Comparison of ENCODE assay signal across 8 cellular contexts in the genomic region with DNA sequence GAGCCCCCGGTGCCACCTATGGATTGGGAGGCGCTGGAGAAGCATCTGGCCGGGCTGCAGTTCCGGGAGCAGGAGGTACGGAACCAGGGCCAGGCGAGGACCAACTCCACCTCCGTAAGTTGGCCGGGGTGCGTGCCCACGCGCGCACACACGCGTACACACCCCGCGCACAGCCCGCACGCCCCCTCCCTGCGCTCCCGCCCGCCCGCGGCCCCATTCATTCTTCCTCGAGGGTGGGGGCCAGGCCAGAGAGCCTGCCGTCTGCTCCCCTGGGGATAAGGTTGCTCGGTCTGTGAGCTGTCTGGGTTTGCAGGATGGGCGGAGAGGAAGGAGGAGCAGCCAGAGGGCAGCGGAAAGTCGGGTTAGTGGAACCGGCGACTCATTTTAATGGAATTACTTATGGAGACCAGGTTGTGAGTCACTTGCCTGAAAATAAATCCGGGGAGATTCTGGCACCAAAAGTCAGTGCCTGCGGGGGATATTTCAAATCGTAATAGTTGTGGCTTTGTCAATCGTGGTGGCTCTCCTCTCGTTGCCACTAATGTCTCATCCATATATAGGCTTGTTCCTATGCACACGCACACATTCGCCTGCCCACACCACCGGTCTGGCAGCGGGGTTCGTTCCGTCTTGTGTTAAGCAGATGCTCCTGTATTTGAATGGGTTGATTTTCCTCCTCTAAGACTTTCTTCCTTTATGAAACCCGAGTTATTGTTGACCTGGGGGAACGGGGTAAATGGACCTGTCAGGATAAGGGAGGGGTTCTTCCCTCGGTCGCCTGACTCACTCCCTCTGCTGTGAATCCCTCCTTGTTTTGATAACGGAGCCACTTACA.
DNase-seq lines count a peak whose midpoint lies in the region; ATAC-seq, FAIRE-seq and TF ChIP-seq lines count a peak whose summit lies in the region.

No MANE protein-coding gene starts in this region.

- ATAC-seq in Panc1: peak; percentile 64

- H3K36me3 ChIP-seq in Panc1 (ENCODE audit: control insufficient read depth, insufficient read depth, low read length) (no peaks in the 10 kb centered on the region), kidney (ENCODE audit: control insufficient read depth in 1 of 2, insufficient read depth in 2 of 2, low read length in 2 of 2) (no peaks in the 10 kb centered on the region)

- peak in 12 of 14 donors; percentile 37 to 79 (median 57) for DNase-seq in C1 segment of cervical spinal cord (lab: John Stamatoyannopoulos, UW)
- peak; percentile 69 for DNase-seq in HEK293T (ENCODE audit: extremely low spot score)
- DNase-seq in Panc1 (ENCODE audit: low read depth, low spot score): peak; percentile 85
- DNase-seq in choroid plexus epithelial cell (ENCODE audit: low read depth): peak; percentile 97
- DNase-seq in kidney: peak; percentile 93
- no peak for DNase-seq in NCI-H128 (lab: John Stamatoyannopoulos, UW; ENCODE audit: unreplicated experiment)
- DNase-seq in stimulated activated naive CD4-positive, alpha-beta T cell treated with Interleukin-2 at 50 U/mL for 16 hours (lab: John Stamatoyannopoulos, UW): no peak

- H3K9me3 ChIP-seq in Panc1 (ENCODE audit: control insufficient read depth, insufficient read depth, low read depth, low read length): no peaks in the 10 kb centered on the region
- no peaks in the 10 kb centered on the region for H3K9me3 ChIP-seq in kidney (ENCODE audit: control insufficient read depth in 1 of 2, low read length in 2 of 2)

- no peaks in the 10 kb centered on the region for H3K27me3 ChIP-seq in Panc1 (ENCODE audit: control insufficient read depth, insufficient read depth, low read length)

- H3K27ac ChIP-seq in Panc1 (ENCODE audit: low read length): peak overlapping the region; percentile 80
- peak overlapping the region; percentile 96 to 97 for H3K27ac ChIP-seq in kidney (ENCODE audit: low read depth in 2 of 2, low read length in 2 of 2)
- peak overlapping the region; percentile 62 to 98 (median 83) for H3K27ac ChIP-seq in skin epidermis

- H3K4me3 ChIP-seq in Panc1 (ENCODE audit: low read depth in 2 of 2, low read length in 2 of 2) (peak overlapping the region; percentile 71 to 76), choroid plexus epithelial cell (ENCODE audit: low read depth, low read length) (peak overlapping the region; percentile 76), kidney (ENCODE audit: low read length in 2 of 2) (peak overlapping the region; percentile 76 to 78), skin epidermis (peak overlapping the region; percentile 49 to 64 (median 56))

- POLR2A ChIA-PET in HEK293T (lab: Yijun Ruan, JAX) (interaction anchor here (0.7 to 1.9 kb wide), 4 partner anchors 11 to 39 kb away, joined by 3 to 7 read pairs (median 4); no protein-coding TSS in a partner anchor), Panc1 (lab: Charles Lee) (interaction anchor here (0.6 to 0.9 kb wide), 2 partner anchors 35 to 594 kb away, joined by 3 to 8 read pairs; no protein-coding TSS in a partner anchor)

- CTCF ChIA-PET in HEK293T (lab: Yijun Ruan, JAX): interaction anchor here (1.1 kb wide), 2 partner anchors 17 to 249 kb away, joined by 4 read pairs; no protein-coding TSS in a partner anchor
- CTCF ChIA-PET in Panc1 (lab: Charles Lee): interaction anchor here (0.6 to 0.7 kb wide), 2 partner anchors 141 to 486 kb away, joined by 7 to 13 read pairs; no protein-coding TSS in a partner anchor

- peaks cover 27% of the 10 kb centered on the region for H3K4me1 ChIP-seq in Panc1 (ENCODE audit: control insufficient read depth, insufficient read depth, low read length)
- H3K4me1 ChIP-seq in kidney (ENCODE audit: control insufficient read depth in 1 of 2, insufficient read depth in 1 of 2, low read depth in 1 of 2, low read length in 2 of 2): peaks cover 12 to 17% of the 10 kb centered on the region in 2 donors

- no peak for TF ChIP-seq CTCF in Panc1 (IDR thresholded peaks at IDR 0.05)
- no peak for TF ChIP-seq CTCF in choroid plexus epithelial cell (conservative IDR thresholded peaks at IDR 0.05; ENCODE audit: low read depth, low read length)
- TF ChIP-seq CTCF in kidney (IDR thresholded peaks at IDR 0.05; ENCODE audit: borderline replicate concordance, extremely low read depth, insufficient read depth): no peak

- intact Hi-C loops in Panc1 (cut with micrococcal nuclease; ENCODE audit: unreplicated experiment) (loop anchor here (2.0 to 5.0 kb wide), 2 partner anchors 42 to 146 kb away; no protein-coding TSS in a partner anchor), kidney (cut with DNase I) (no loop called here)

- in situ Hi-C loops in Panc1 (cut with HindIII; ENCODE audit: low pct_unique_long_range_greater_than_20kb, low sequenced_read_pairs): no loop called here

- H3K9ac ChIP-seq in kidney (ENCODE audit: low read length in 2 of 2): peak overlapping the region; percentile 79 to 82

- no peak for FAIRE-seq in kidney (lab: Jason Lieb, UNC)

- no TSS peak for BruUV-seq in Panc1 (replicated peaks; lab: Mats Ljungman, UMichigan)

TF ChIP-seq in HEK293T, 16 proteins besides CTCF, POLR2A, EP300 and RAD21:
- TF ChIP-seq NFRKB (IDR thresholded peaks at IDR 0.05) (no peak), ZNF384 (IDR thresholded peaks at IDR 0.05) (no peak), ARNT (IDR thresholded peaks at IDR 0.05) (no peak), BHLHE40 (IDR thresholded peaks at IDR 0.05; ENCODE audit: borderline replicate concordance) (no peak), SP1 (IDR thresholded peaks at IDR 0.05) (no peak), FOXA1 (IDR thresholded peaks at IDR 0.05) (no peak), CTBP1 (IDR thresholded peaks at IDR 0.05; ENCODE audit: borderline replicate concordance) (no peak), L3MBTL2 (conservative IDR thresholded peaks at IDR 0.05) (no peak), FOXM1 (IDR thresholded peaks at IDR 0.05; ENCODE audit: borderline replicate concordance) (no peak; the same call in 1 of the 2 replicates)

Comparison
In these comparisons a context has a peak if more than half of its experiments do, and no peak if none do; other contexts are left out.
1. DNase-seq: peak in C1 segment of cervical spinal cord (12 of 14), HEK293T (single experiment), Panc1 (single experiment), choroid plexus epithelial cell (single experiment) and kidney (single experiment); none in NCI-H128 (single experiment) and stimulated activated naive CD4-positive, alpha-beta T cell treated with Interleukin-2 at 50 U/mL for 16 hours (single experiment).
2. Peak in every context shown above with its lines, with median percentiles within 50 percentile points of each other: H3K27ac ChIP-seq and H3K4me3 ChIP-seq.